Comparison of ENCODE assay signal across 18 cellular contexts in genomic region chr18:6069539-6069938, GRCh38.
"Had no signal": no experiment of that assay in that cellular context is flagged by ENCODE, and none has a peak within 500 bp of the region (broad histone marks: within the 10 kb centered on the region; RNA-seq: fewer than 3 reads in every experiment).

No MANE protein-coding gene starts in this region.

- ATAC-seq: activated CD4-positive, CD25-positive, alpha-beta regulatory T cell treated with anti-CD3 and anti-CD28 coated beads, Interleukin-2, amount 50 U/mL, for 24 hours; left colon; right lobe of liver; stimulated activated naive CD8-positive, alpha-beta T cell treated with anti-CD3 and anti-CD28 coated beads, Interleukin-15, Interleukin-2, amounts not matched to agents 100 U/mL and 50 U/mL, for 24 hours had no signal

- H3K27ac Mint-ChIP-seq: activated naive CD8-positive, alpha-beta T cell treated with anti-CD3 and anti-CD28 coated beads for 36 hours; activated T-helper 1 cell treated with anti-CD3 and anti-CD28 coated beads, Interleukin-12 subunit alpha, Interleukin-12 subunit beta, Interleukin-2, Interleukin-4 antibody, amounts not matched to agents 30 ng/mL and 10 ng/mL and 1 ng/mL, durations not matched to agents 14 hours and 24 hours and 36 hours; brain; dendritic cell treated with granulocyte-macrophage colony-stimulating factor and Interleukin-4, amounts not matched to agents 40 ng/mL and 50 ng/mL, for 4 days; mesothelial cell of epicardium had no signal

- DNase-seq: activated CD4-positive, alpha-beta T cell treated with anti-CD3 and anti-CD28 coated beads, Interleukin-2, amount 50 U/mL, for 1 hour; activated CD8-positive, alpha-beta memory T cell treated with anti-CD3 and anti-CD28 coated beads for 24 hours; activated naive CD8-positive, alpha-beta T cell treated with anti-CD3 and anti-CD28 coated beads for 36 hours; cerebellar nuclear complex; effector memory CD4-positive, alpha-beta T cell; head of caudate nucleus; left colon; right lobe of liver; stimulated activated naive CD8-positive, alpha-beta T cell treated with anti-CD3 and anti-CD28 coated beads, Interleukin-15, Interleukin-2, amounts not matched to agents 100 U/mL and 50 U/mL, for 24 hours; transverse colon had no signal

- H3K4me3 Mint-ChIP-seq: activated naive CD8-positive, alpha-beta T cell treated with anti-CD3 and anti-CD28 coated beads for 36 hours; activated T-helper 1 cell treated with anti-CD3 and anti-CD28 coated beads, Interleukin-12 subunit alpha, Interleukin-12 subunit beta, Interleukin-2, Interleukin-4 antibody, amounts not matched to agents 30 ng/mL and 10 ng/mL and 1 ng/mL, durations not matched to agents 14 hours and 24 hours and 36 hours; brain; dendritic cell treated with granulocyte-macrophage colony-stimulating factor and Interleukin-4, amounts not matched to agents 40 ng/mL and 50 ng/mL, for 4 days; mesothelial cell of epicardium had no signal

- H3K4me1 Mint-ChIP-seq: activated naive CD8-positive, alpha-beta T cell treated with anti-CD3 and anti-CD28 coated beads for 36 hours; brain; mesothelial cell of epicardium had no signal

- H3K4me1 ChIP-seq: prostate gland, right lobe of liver, transverse colon had no signal

- H3K9me3 Mint-ChIP-seq: activated naive CD8-positive, alpha-beta T cell treated with anti-CD3 and anti-CD28 coated beads for 36 hours; activated T-helper 1 cell treated with anti-CD3 and anti-CD28 coated beads, Interleukin-12 subunit alpha, Interleukin-12 subunit beta, Interleukin-2, Interleukin-4 antibody, amounts not matched to agents 30 ng/mL and 10 ng/mL and 1 ng/mL, durations not matched to agents 14 hours and 24 hours and 36 hours had no signal

- H3K27ac ChIP-seq: prostate gland, right lobe of liver, transverse colon had no signal

- H3K9me3 ChIP-seq: prostate gland, right lobe of liver, transverse colon had no signal

- H3K36me3 Mint-ChIP-seq: brain had no signal

- H3K27me3 ChIP-seq: right lobe of liver, transverse colon had no signal

- H3K36me3 ChIP-seq: prostate gland, right lobe of liver, transverse colon had no signal

- H3K27me3 Mint-ChIP-seq: dendritic cell treated with granulocyte-macrophage colony-stimulating factor and Interleukin-4, amounts not matched to agents 40 ng/mL and 50 ng/mL, for 4 days had no signal

- H3K4me3 ChIP-seq: lung, prostate gland, right lobe of liver, smooth muscle cell, transverse colon had no signal
